ENCODE assay signal across 9 cellular contexts in genomic region chr15:81091889-81092558, GRCh38. TPM values are rescaled to one million over a fixed set of nuclear protein-coding genes. Genes with fewer than 3 reads are reported as not detected.
DNase-seq lines count a peak whose midpoint lies in the region; ATAC-seq lines count a peak whose summit lies in the region.
"Had no signal": no experiment of that assay in that cellular context is flagged by ENCODE, and none has a peak within 500 bp of the region (broad histone marks: within the 10 kb centered on the region; RNA-seq: fewer than 3 reads in every experiment).

No MANE protein-coding gene starts in this region.

- ATAC-seq in esophagus mucosa: peak; percentile 43

- peak; percentile 74 for DNase-seq in EL
- peak; percentile 66 for DNase-seq in NCI-H69 (lab: John Stamatoyannopoulos, UW)
- peak; percentile 34 for DNase-seq in pons (ENCODE audit: low spot score)
- DNase-seq in NCI-H446 treated with DMSO at 0.1 percent for 48 hours (lab: John Stamatoyannopoulos, UW): no peak
- no peak for DNase-seq in midbrain (lab: John Stamatoyannopoulos, UW)
- no peak for DNase-seq in UCSD-AML1 (lab: John Stamatoyannopoulos, UW; ENCODE audit: unreplicated experiment)
- no peak for DNase-seq in SKM-1 treated with dmso at 0.1 percent for 144 hours (lab: John Stamatoyannopoulos, UW; ENCODE audit: unreplicated experiment)
- DNase-seq: activated CD4-positive, alpha-beta T cell treated with anti-CD3 and anti-CD28 coated beads for 1 hour had no signal

RNA-seq across cellular contexts. Expression of gene CFAP161, which starts 42.0 kb away (rescaled TPM):
- 0.36 TPM for total RNA-seq in esophagus mucosa

Comparison
In these comparisons a context has a peak if more than half of its experiments do, and no peak if none do; other contexts are left out.
1. DNase-seq: peak in EL (single experiment), NCI-H69 (single experiment) and pons (single experiment); none in NCI-H446 treated with DMSO at 0.1 percent for 48 hours (single experiment), midbrain (single experiment), UCSD-AML1 (single experiment) and SKM-1 treated with dmso at 0.1 percent for 144 hours (single experiment).